Comparison of ENCODE assay signal across 8 cellular contexts in genomic region chr17:7329360-7330098, GRCh38. TPM values are rescaled to one million over a fixed set of nuclear protein-coding genes. Genes with fewer than 3 reads are reported as not detected.
A peak's percentile ranks its signal among the peaks of the same experiment; 100 is the strongest.
DNase-seq lines count a peak whose midpoint lies in the region; ATAC-seq lines count a peak whose summit lies in the region.

No MANE protein-coding gene starts in this region.

- DNase-seq in CMK (ENCODE audit: low read depth): peak; percentile 93
- peak; percentile 92 for DNase-seq in HT-29 (ENCODE audit: low spot score)
- DNase-seq in NK-92 treated with Interleukin-12 subunit alpha and Interleukin-12 subunit beta, amount 100 ng/mL, for 24 hours (lab: John Stamatoyannopoulos, UW): peak; percentile 85
- peak; percentile 87 to 95 for DNase-seq in activated CD8-positive, alpha-beta memory T cell treated with anti-CD3 and anti-CD28 coated beads for 4 hours (ENCODE audit: low read depth in 2 of 2)
- DNase-seq in effector CD8-positive, alpha-beta T cell (lab: John Stamatoyannopoulos, UW): peak; percentile 95
- peak; percentile 99 for DNase-seq in lung microvascular endothelial cell (ENCODE audit: low read depth in 2 of 2)
- peak; percentile 90 to 92 (median 92) for DNase-seq in stimulated activated CD4-positive, alpha-beta T cell treated with anti-CD3 and anti-CD28 coated beads, TNF-alpha, amount 100 ng/mL, for 4 hours (ENCODE audit: low read depth in 3 of 3)

- peak; percentile 44 for ATAC-seq in GM19468 (IDR thresholded peaks at IDR 0.05; ENCODE audit: extremely low read depth, unreplicated experiment)

RNA-seq across cellular contexts. Expression of gene NEURL4, which starts 0.4 kb away (rescaled TPM):
- 18.0 and 21.1 TPM in 2 replicates for total RNA-seq in HT-29 (2014; rRNA removed; shearing (Covaris generic))
- 7.4 and 13.1 TPM in 2 replicates for total RNA-seq in lung microvascular endothelial cell

RNA-seq across cellular contexts. Expression of gene ACAP1, which starts 6.8 kb away (rescaled TPM):
- total RNA-seq in HT-29 (2014; rRNA removed; shearing (Covaris generic)): 0.08 TPM in 1 of 2 replicates, not detected in the other
- 0.40 and 0.44 TPM in 2 replicates for total RNA-seq in lung microvascular endothelial cell

RNA-seq across cellular contexts. Expression of gene GPS2, which starts 14.4 kb away (rescaled TPM):
- 45.7 and 49.0 TPM in 2 replicates for total RNA-seq in HT-29 (2014; rRNA removed; shearing (Covaris generic))
- total RNA-seq in lung microvascular endothelial cell: 22.9 and 33.5 TPM in 2 replicates

RNA-seq across cellular contexts. Expression of gene EIF5A, which starts 22.1 kb away (rescaled TPM):
- 915 and 962 TPM in 2 replicates for total RNA-seq in HT-29 (2014; rRNA removed; shearing (Covaris generic))
- 385 and 487 TPM in 2 replicates for total RNA-seq in lung microvascular endothelial cell

RNA-seq across cellular contexts. Expression of gene KCTD11, which starts 22.4 kb away (rescaled TPM):
- total RNA-seq in HT-29 (2014; rRNA removed; shearing (Covaris generic)): 5.0 and 6.2 TPM in 2 replicates
- 2.4 and 3.8 TPM in 2 replicates for total RNA-seq in lung microvascular endothelial cell

Comparison
In these comparisons a context has a peak if more than half of its experiments do, and no peak if none do; other contexts are left out.
1. Peak in every context shown above with its lines: DNase-seq and ATAC-seq.